ENCODE assay signal across 22 cellular contexts in the genomic region with DNA sequence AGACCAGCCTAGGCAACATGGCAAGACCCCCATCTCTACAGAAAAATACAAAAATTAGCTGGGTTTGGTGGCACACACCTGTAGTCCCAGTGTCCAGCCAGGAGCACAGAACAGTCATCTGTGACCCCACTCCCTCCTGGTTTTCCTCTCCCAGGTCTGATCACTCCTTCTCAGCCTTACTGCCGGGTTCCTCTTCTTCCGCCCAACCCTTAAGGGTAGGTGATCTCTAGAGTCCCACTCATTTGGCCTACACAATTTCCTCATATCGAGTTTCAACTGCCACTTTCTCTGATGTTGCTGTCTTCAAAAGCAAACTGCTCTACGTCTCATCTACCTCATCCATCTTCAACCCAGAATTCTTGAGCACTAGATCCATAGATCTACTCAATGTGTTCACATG. TPM values are rescaled to one million over a fixed set of nuclear protein-coding genes. Genes with fewer than 3 reads are reported as not detected.
DNase-seq lines count a peak whose midpoint lies in the region; ATAC-seq and TF ChIP-seq lines count a peak whose summit lies in the region.
"Had no signal": no experiment of that assay in that cellular context is flagged by ENCODE, and none has a peak within 500 bp of the region (broad histone marks: within the 10 kb centered on the region; RNA-seq: fewer than 3 reads in every experiment).

No MANE protein-coding gene starts in this region.

- no peaks in the 10 kb centered on the region for H4K20me1 ChIP-seq in OCI-LY7 (ENCODE audit: insufficient read depth, low read length)

- peak overlapping the region; percentile 38; the same call in 1 of the 2 replicates for H2AFZ ChIP-seq in OCI-LY7 (ENCODE audit: low read length)

- H3K4me1 Mint-ChIP-seq in activated CD4-positive, alpha-beta T cell treated with anti-CD3 and anti-CD28 coated beads, Interleukin-2, amount 10 ng/mL, durations not matched to agents 7 days and 5 days: peaks cover 4% of the 10 kb centered on the region
- H3K4me1 Mint-ChIP-seq: CD8-positive, alpha-beta memory T cell had no signal

- no peak overlapping the region for H3K27ac Mint-ChIP-seq in activated CD4-positive, alpha-beta T cell treated with anti-CD3 and anti-CD28 coated beads, Interleukin-2, amount 10 ng/mL, durations not matched to agents 7 days and 5 days
- H3K27ac Mint-ChIP-seq: natural killer cell treated with Interleukin-12 subunit alpha and Interleukin-12 subunit beta and Interleukin-15 and Interleukin-18, amount 100 ng/mL, for 72 hours had no signal

- no peaks in the 10 kb centered on the region for H3K9me3 Mint-ChIP-seq in activated CD4-positive, alpha-beta T cell treated with anti-CD3 and anti-CD28 coated beads, Interleukin-2, amount 10 ng/mL, durations not matched to agents 7 days and 5 days
- H3K9me3 Mint-ChIP-seq: CD8-positive, alpha-beta memory T cell; natural killer cell treated with Interleukin-12 subunit alpha and Interleukin-12 subunit beta and Interleukin-15 and Interleukin-18, amount 100 ng/mL, for 72 hours had no signal

- H3K27ac ChIP-seq in right atrium auricular region: peak overlapping the region; percentile 66 to 71
- no peak overlapping the region for H3K27ac ChIP-seq in OCI-LY7 (ENCODE audit: low read depth, low read length, poor library complexity, severe bottlenecking)
- H3K27ac ChIP-seq: psoas muscle had no signal

- no peak overlapping the region for H3K4me2 ChIP-seq in OCI-LY7 (ENCODE audit: low read length)

- H3K4me3 Mint-ChIP-seq in activated CD4-positive, alpha-beta T cell treated with anti-CD3 and anti-CD28 coated beads, Interleukin-2, amount 10 ng/mL, durations not matched to agents 7 days and 5 days: no peak overlapping the region
- H3K4me3 Mint-ChIP-seq: CD8-positive, alpha-beta memory T cell; mesothelial cell of epicardium; natural killer cell treated with Interleukin-12 subunit alpha and Interleukin-12 subunit beta and Interleukin-15 and Interleukin-18, amount 100 ng/mL, for 72 hours had no signal

- H3K9me3 ChIP-seq in right atrium auricular region (no peaks in the 10 kb centered on the region), OCI-LY7 (ENCODE audit: low read length) (no peaks in the 10 kb centered on the region)
- H3K9me3 ChIP-seq: gastrocnemius medialis, psoas muscle had no signal

- no TSS peak for BruUV-seq in OCI-LY7 (replicated peaks; lab: Mats Ljungman, UMichigan)

- intact Hi-C loops in Right ventricle myocardium inferior (cut with DNase I): no loop called here
- intact Hi-C loops in OCI-LY7 (cut with micrococcal nuclease; ENCODE audit: unreplicated experiment): loop anchor here (10.0 kb wide), 1 partner anchor 51 kb away; no protein-coding TSS in a partner anchor

- H3K27me3 Mint-ChIP-seq in activated CD4-positive, alpha-beta T cell treated with anti-CD3 and anti-CD28 coated beads, Interleukin-2, amount 10 ng/mL, durations not matched to agents 7 days and 5 days: peaks cover 15% of the 10 kb centered on the region

- TF ChIP-seq CTCF in right atrium auricular region (IDR thresholded peaks at IDR 0.05): no peak
- TF ChIP-seq CTCF in OCI-LY7 (conservative IDR thresholded peaks at IDR 0.05; ENCODE audit: low read length): no peak

- no peaks in the 10 kb centered on the region for H3K27me3 ChIP-seq in right atrium auricular region
- H3K27me3 ChIP-seq: gastrocnemius medialis had no signal

- H3K79me2 ChIP-seq in OCI-LY7 (ENCODE audit: insufficient read depth, low read depth, low read length): no peaks in the 10 kb centered on the region

- CTCF ChIA-PET in OCI-LY7 (lab: Charles Lee; ENCODE audit: unreplicated experiment): no interaction called here
- CTCF ChIA-PET in activated CD4-positive, alpha-beta T cell treated with anti-CD3 and anti-CD28 coated beads, Interleukin-2, amount 10 ng/mL, durations not matched to agents 7 days and 5 days (lab: Charles Lee): no interaction called here

- H3K36me3 Mint-ChIP-seq in activated CD4-positive, alpha-beta T cell treated with anti-CD3 and anti-CD28 coated beads, Interleukin-2, amount 10 ng/mL, durations not matched to agents 7 days and 5 days (ENCODE audit: low read depth): no peaks in the 10 kb centered on the region
- H3K36me3 Mint-ChIP-seq: CD8-positive, alpha-beta memory T cell; mesothelial cell of epicardium; natural killer cell treated with Interleukin-12 subunit alpha and Interleukin-12 subunit beta and Interleukin-15 and Interleukin-18, amount 100 ng/mL, for 72 hours had no signal

- H3K4me1 ChIP-seq in right atrium auricular region (peaks cover 0 to 20% of the 10 kb centered on the region in 2 donors), OCI-LY7 (ENCODE audit: insufficient read depth, low read length, poor library complexity, severe bottlenecking) (peaks cover 14% of the 10 kb centered on the region)
- H3K4me1 ChIP-seq: gastrocnemius medialis, psoas muscle had no signal

- POLR2A ChIA-PET in OCI-LY7 (lab: Charles Lee): interaction anchor here (0.8 to 1.2 kb wide), 2 partner anchors 9 to 11 kb away, joined by 3 to 5 read pairs; no protein-coding TSS in a partner anchor
- POLR2A ChIA-PET in activated CD4-positive, alpha-beta T cell treated with anti-CD3 and anti-CD28 coated beads, Interleukin-2, amount 10 ng/mL, durations not matched to agents 7 days and 5 days (lab: Charles Lee): no interaction called here

- DNase-seq in right atrium auricular region (ENCODE audit: low spot score): no peak
- no peak for DNase-seq in Right ventricle myocardium inferior (ENCODE audit: missing footprints)
- DNase-seq in OCI-LY7 (ENCODE audit: low spot score): no peak
- peak; percentile 34 for DNase-seq in left kidney (ENCODE audit: low read depth, low spot score)
- DNase-seq in stimulated activated naive CD4-positive, alpha-beta T cell treated with Interleukin-2 at 50 U/mL for 16 hours (lab: John Stamatoyannopoulos, UW): no peak
- DNase-seq in activated CD4-positive, alpha-beta T cell treated with anti-CD3 and anti-CD28 coated beads, Interleukin-2, amount 10 ng/mL, durations not matched to agents 7 days and 5 days: no peak
- no peak for DNase-seq in NCI-H82 (lab: John Stamatoyannopoulos, UW)
- DNase-seq: ACHN; activated CD4-positive, alpha-beta T cell treated with anti-CD3 and anti-CD28 coated beads for 48 hours; activated gamma-delta T cell; caudate nucleus; CD8-positive, alpha-beta memory T cell; DMS79; NCI-H1436 treated with DMSO at 0.1 percent for 48 hours; psoas muscle; RPMI8226; small intestine; stimulated activated CD4-positive, alpha-beta T cell treated with anti-CD3 and anti-CD28 coated beads, Interleukin-4, amount 100 ng/mL, for 1 hour had no signal

- H3K36me3 ChIP-seq in right atrium auricular region (no peaks in the 10 kb centered on the region), OCI-LY7 (ENCODE audit: insufficient read depth, low read length) (no peaks in the 10 kb centered on the region)
- H3K36me3 ChIP-seq: gastrocnemius medialis had no signal

- ATAC-seq in Right ventricle myocardium inferior (no peak), GM18873 (IDR thresholded peaks at IDR 0.05; ENCODE audit: low FRiP score, unreplicated experiment) (no peak)
- ATAC-seq: gastrocnemius medialis; natural killer cell treated with Interleukin-12 subunit alpha and Interleukin-12 subunit beta and Interleukin-15 and Interleukin-18, amount 100 ng/mL, for 72 hours; psoas muscle had no signal

- H3K4me3 ChIP-seq in right atrium auricular region: no peak overlapping the region
- H3K4me3 ChIP-seq in OCI-LY7 (ENCODE audit: low read depth, low read length, poor library complexity, severe bottlenecking): no peak overlapping the region
- H3K4me3 ChIP-seq: gastrocnemius medialis, psoas muscle had no signal

- no peaks in the 10 kb centered on the region for H3K9me2 ChIP-seq in OCI-LY7 (ENCODE audit: insufficient read depth, low read length)

RNA-seq across cellular contexts. Expression of gene MAT2A, which starts 13.4 kb away (rescaled TPM):
- total RNA-seq in right atrium auricular region: 100 to 1,000 TPM in 1 of 2 donors, 10 to 100 TPM in 1; 95.6 to 101 TPM
- total RNA-seq in Right ventricle myocardium inferior: 118 TPM
- 336 and 350 TPM in 2 replicates for total RNA-seq in OCI-LY7 (2014; rRNA removed; shearing (Covaris generic))
- total RNA-seq in OCI-LY7 (2022): 462 and 466 TPM in 2 replicates
- 100 to 1,000 TPM; 263 to 269 TPM for total RNA-seq in activated CD4-positive, alpha-beta T cell treated with anti-CD3 and anti-CD28 coated beads, Interleukin-2, amount 10 ng/mL, durations not matched to agents 7 days and 5 days

RNA-seq across cellular contexts. Expression of gene GGCX, which starts 35.7 kb away (rescaled TPM):
- total RNA-seq in right atrium auricular region: 10 to 100 TPM; 18.0 to 23.3 TPM
- 26.9 TPM for total RNA-seq in Right ventricle myocardium inferior
- 16.5 and 33.3 TPM in 2 replicates for total RNA-seq in OCI-LY7 (2014; rRNA removed; shearing (Covaris generic))
- 32.5 and 32.8 TPM in 2 replicates for total RNA-seq in OCI-LY7 (2022)
- total RNA-seq in activated CD4-positive, alpha-beta T cell treated with anti-CD3 and anti-CD28 coated beads, Interleukin-2, amount 10 ng/mL, durations not matched to agents 7 days and 5 days: 10 to 100 TPM; 20.8 to 22.8 TPM

RNA-seq across cellular contexts. Expression of gene VAMP8, which starts 51.8 kb away (rescaled TPM):
- total RNA-seq in right atrium auricular region (10 to 100 TPM; 11.9 to 26.1 TPM), Right ventricle myocardium inferior (26.1 TPM), OCI-LY7 (2022) (152 and 160 TPM in 2 replicates)
- 112 and 156 TPM in 2 replicates for total RNA-seq in OCI-LY7 (2014; rRNA removed; shearing (Covaris generic))
- 100 to 1,000 TPM; 131 to 149 TPM for total RNA-seq in activated CD4-positive, alpha-beta T cell treated with anti-CD3 and anti-CD28 coated beads, Interleukin-2, amount 10 ng/mL, durations not matched to agents 7 days and 5 days

RNA-seq across cellular contexts. Expression of gene VAMP5, which starts 58.7 kb away (rescaled TPM):
- total RNA-seq in right atrium auricular region (10 to 100 TPM; 37.2 to 61.7 TPM), Right ventricle myocardium inferior (62.1 TPM), OCI-LY7 (2022) (3.8 and 3.9 TPM in 2 replicates)
- 0.54 and 3.0 TPM in 2 replicates for total RNA-seq in OCI-LY7 (2014; rRNA removed; shearing (Covaris generic))
- 10 to 100 TPM; 61.5 to 67.4 TPM for total RNA-seq in activated CD4-positive, alpha-beta T cell treated with anti-CD3 and anti-CD28 coated beads, Interleukin-2, amount 10 ng/mL, durations not matched to agents 7 days and 5 days
